ENCODE assay signal across 19 cellular contexts in the genomic region with DNA sequence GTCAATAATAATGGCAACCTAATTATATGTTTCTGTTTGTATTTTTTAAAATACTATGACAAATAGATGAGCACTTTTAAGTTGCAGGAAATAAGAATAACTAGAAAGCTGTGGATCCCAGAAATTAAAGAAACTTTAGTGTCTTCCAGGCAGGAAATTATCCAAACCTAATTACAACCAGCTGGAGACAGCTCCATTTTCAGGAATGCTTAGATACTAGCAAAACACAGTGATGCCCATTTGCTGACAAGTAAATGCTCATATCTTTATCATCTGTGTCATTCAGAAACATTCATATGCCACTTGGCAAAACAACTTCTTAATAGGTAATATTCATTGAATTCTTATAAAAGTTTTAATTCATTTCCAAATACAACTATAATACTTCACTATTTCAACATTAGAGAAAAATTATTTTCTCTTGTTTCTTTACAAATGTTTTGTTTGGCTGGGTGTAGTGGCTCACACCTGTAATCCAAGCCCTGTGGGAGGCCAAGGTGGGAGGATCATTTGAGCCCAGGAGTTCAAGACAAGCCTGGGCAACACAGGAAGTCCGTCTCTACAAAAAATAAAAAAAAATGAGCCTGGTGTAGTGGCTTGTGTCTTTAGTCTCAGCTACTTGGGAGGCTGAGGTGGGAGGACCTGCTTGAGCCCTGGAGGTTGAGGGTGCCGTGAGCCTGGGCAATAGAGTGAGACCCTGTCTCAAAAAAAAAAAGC.
DNase-seq lines count a peak whose midpoint lies in the region; ATAC-seq, FAIRE-seq and TF ChIP-seq lines count a peak whose summit lies in the region.
"Had no signal": no experiment of that assay in that cellular context is flagged by ENCODE, and none has a peak within 500 bp of the region (broad histone marks: within the 10 kb centered on the region; RNA-seq: fewer than 3 reads in every experiment).

No MANE protein-coding gene starts in this region.

- H3K4me1 Mint-ChIP-seq in activated CD4-positive, alpha-beta memory T cell treated with anti-CD3 and anti-CD28 coated beads, Interleukin-2, amount 10 ng/mL, durations not matched to agents 7 days and 5 days = no peaks in the 10 kb centered on the region

- peaks cover 6% of the 10 kb centered on the region for H3K36me3 Mint-ChIP-seq in activated CD4-positive, alpha-beta memory T cell treated with anti-CD3 and anti-CD28 coated beads, Interleukin-2, amount 10 ng/mL, durations not matched to agents 7 days and 5 days (ENCODE audit: low read depth)

- no peak for FAIRE-seq in H54 (lab: Jason Lieb, UNC)
- FAIRE-seq: H1 had no signal

- DNase-seq in AG09309 (ENCODE audit: low read depth) (peak; percentile 13), GM03348 (ENCODE audit: low spot score) (peak; percentile 37), NCI-H69 (lab: John Stamatoyannopoulos, UW) (peak; percentile 10), fibroblast of mammary gland (ENCODE audit: low read depth) (peak; percentile 46), H54 (ENCODE audit: insufficient read length, low spot score) (no peak), NCI-H146 treated with DMSO at 0.1 percent for 48 hours (lab: John Stamatoyannopoulos, UW; ENCODE audit: unreplicated experiment) (no peak)
- DNase-seq in activated CD4-positive, alpha-beta memory T cell treated with anti-CD3 and anti-CD28 coated beads, Interleukin-2, amount 10 ng/mL, durations not matched to agents 7 days and 5 days = no peak
- DNase-seq: CD8-positive, alpha-beta T cell; DMS79 treated with DMSO at 0.1 percent for 48 hours; GDM1; KBM-7; NCI-H1436 treated with DMSO at 0.1 percent for 48 hours; NCI-H2081 treated with DMSO at 0.1 percent for 48 hours; NCI-H446; NK-92 treated with Interleukin-12 subunit alpha and Interleukin-12 subunit beta, amount 100 ng/mL, for 24 hours; SW 1271 had no signal

- CTCF ChIA-PET in activated CD4-positive, alpha-beta memory T cell treated with anti-CD3 and anti-CD28 coated beads, Interleukin-2, amount 10 ng/mL, durations not matched to agents 7 days and 5 days (lab: Charles Lee) = no interaction called here

- H3K9me3 Mint-ChIP-seq in activated CD4-positive, alpha-beta memory T cell treated with anti-CD3 and anti-CD28 coated beads, Interleukin-2, amount 10 ng/mL, durations not matched to agents 7 days and 5 days = no peaks in the 10 kb centered on the region
- H3K9me3 Mint-ChIP-seq: CD8-positive, alpha-beta T cell had no signal

- no peak for ATAC-seq in HG03342 (IDR thresholded peaks at IDR 0.05; ENCODE audit: unreplicated experiment)
- ATAC-seq: CD8-positive, alpha-beta T cell had no signal

- TF ChIP-seq CTCF in AG09309 (IDR thresholded peaks at IDR 0.05; ENCODE audit: control insufficient read depth, insufficient read depth, low read depth, low read length, missing control alignments) (no peak), fibroblast of mammary gland (conservative IDR thresholded peaks at IDR 0.05; ENCODE audit: control insufficient read depth, insufficient read depth, low read depth, low read length) (no peak)

- POLR2A ChIA-PET in activated CD4-positive, alpha-beta memory T cell treated with anti-CD3 and anti-CD28 coated beads, Interleukin-2, amount 10 ng/mL, durations not matched to agents 7 days and 5 days (lab: Charles Lee) = no interaction called here

- no peak overlapping the region for H3K4me3 ChIP-seq in AG09309 (ENCODE audit: control insufficient read depth, low read depth, low read length)
- H3K4me3 ChIP-seq in fibroblast of mammary gland (ENCODE audit: control insufficient read depth, low read depth, low read length) = no peak overlapping the region

- no peaks in the 10 kb centered on the region for H3K27me3 Mint-ChIP-seq in activated CD4-positive, alpha-beta memory T cell treated with anti-CD3 and anti-CD28 coated beads, Interleukin-2, amount 10 ng/mL, durations not matched to agents 7 days and 5 days

- H3K27ac Mint-ChIP-seq in activated CD4-positive, alpha-beta memory T cell treated with anti-CD3 and anti-CD28 coated beads, Interleukin-2, amount 10 ng/mL, durations not matched to agents 7 days and 5 days = no peak overlapping the region
- H3K27ac Mint-ChIP-seq: CD8-positive, alpha-beta T cell; T-helper 2 cell treated with Interferon-gamma antibody and Interleukin-4, amounts not matched to agents 5 μg/mL and 100 μg/mL, for 36 hours had no signal

- TF ChIP-seq POLR2A in H54 (IDR thresholded peaks at IDR 0.05; ENCODE audit: low read depth, low read length) = no peak

- no peak overlapping the region for H3K4me3 Mint-ChIP-seq in activated CD4-positive, alpha-beta memory T cell treated with anti-CD3 and anti-CD28 coated beads, Interleukin-2, amount 10 ng/mL, durations not matched to agents 7 days and 5 days
- H3K4me3 Mint-ChIP-seq: CD8-positive, alpha-beta T cell; T-helper 2 cell treated with Interferon-gamma antibody and Interleukin-4, amounts not matched to agents 5 μg/mL and 100 μg/mL, for 36 hours had no signal

Comparison
In these comparisons a context has a peak if more than half of its experiments do, and no peak if none do; other contexts are left out.
1. DNase-seq: peak in AG09309 (single experiment), GM03348 (single experiment), NCI-H69 (single experiment) and fibroblast of mammary gland (single experiment); none in H54 (single experiment), activated CD4-positive, alpha-beta memory T cell treated with anti-CD3 and anti-CD28 coated beads, Interleukin-2, amount 10 ng/mL, durations not matched to agents 7 days and 5 days (single experiment) and NCI-H146 treated with DMSO at 0.1 percent for 48 hours (single experiment).